Comparison of ENCODE assay signal across 1 cellular context in genomic region chr10:11638055-11638698, GRCh38.
TF ChIP-seq lines count a peak whose summit lies in the region.

No MANE protein-coding gene starts in this region.

TF ChIP-seq in HepG2, 621 proteins besides CTCF, POLR2A, EP300 and RAD21 (continued from another document):
- no peak for TF ChIP-seq KIAA2018 (CRISPR knock-in tag; IDR thresholded peaks at IDR 0.05; ENCODE audit: borderline replicate concordance)
- TF ChIP-seq TFDP1 (CRISPR knock-in tag; IDR thresholded peaks at IDR 0.05; ENCODE audit: borderline replicate concordance) = no peak
- TF ChIP-seq ZFYVE20 (CRISPR knock-in tag; IDR thresholded peaks at IDR 0.05; ENCODE audit: borderline replicate concordance, low read depth) = no peak
- no peak for TF ChIP-seq HNF4A (CRISPR knock-in tag; IDR thresholded peaks at IDR 0.05)
- peak; percentile 93 for TF ChIP-seq RFX5 (IDR thresholded peaks at IDR 0.05; ENCODE audit: low read depth, low read length)
- no peak for TF ChIP-seq CBFB (CRISPR knock-in tag; IDR thresholded peaks at IDR 0.05)
- no peak for TF ChIP-seq ELF3 (CRISPR knock-in tag; IDR thresholded peaks at IDR 0.05)
- TF ChIP-seq ZNF350 (CRISPR knock-in tag; IDR thresholded peaks at IDR 0.05; ENCODE audit: borderline replicate concordance, low read depth) = no peak
- no peak for TF ChIP-seq DPF2 (CRISPR knock-in tag; IDR thresholded peaks at IDR 0.05; ENCODE audit: borderline replicate concordance, low read depth)
- TF ChIP-seq THAP7 (CRISPR knock-in tag; IDR thresholded peaks at IDR 0.05) = no peak
- TF ChIP-seq IRX3 (CRISPR knock-in tag; IDR thresholded peaks at IDR 0.05; ENCODE audit: borderline replicate concordance, low read depth) = no peak
- TF ChIP-seq HDAC6 (IDR thresholded peaks at IDR 0.05; ENCODE audit: low read depth, low read length) = no peak
